10 cellular contexts compared by ENCODE assay signal in genomic region chr14:56482306-56482705, GRCh38.
DNase-seq lines count a peak whose midpoint lies in the region; ATAC-seq and TF ChIP-seq lines count a peak whose summit lies in the region.
"Had no signal": no experiment of that assay in that cellular context is flagged by ENCODE, and none has a peak within 500 bp of the region (broad histone marks: within the 10 kb centered on the region; RNA-seq: fewer than 3 reads in every experiment).

No MANE protein-coding gene starts in this region.

- H4K20me1 ChIP-seq in hepatocyte (ENCODE audit: insufficient read depth, poor library complexity, severe bottlenecking) = no peaks in the 10 kb centered on the region

- peak; percentile 46 for TF ChIP-seq CTCF in HFFc6 (IDR thresholded peaks at IDR 0.05)
- peak; percentile 19 for TF ChIP-seq CTCF in hepatocyte (IDR thresholded peaks at IDR 0.05; ENCODE audit: poor library complexity)
- no peak for TF ChIP-seq CTCF in omental fat pad (IDR thresholded peaks at IDR 0.05)

- no peaks in the 10 kb centered on the region for H3K9me2 ChIP-seq in hepatocyte (replicated peaks; ENCODE audit: insufficient read depth)

- H2AFZ ChIP-seq in hepatocyte = no peak overlapping the region

- H3K9me3 Mint-ChIP-seq in HFFc6 = no peaks in the 10 kb centered on the region
- H3K9me3 Mint-ChIP-seq: naive thymus-derived CD4-positive, alpha-beta T cell had no signal

- ATAC-seq in omental fat pad (ENCODE audit: low FRiP score) = no peak
- ATAC-seq: naive thymus-derived CD4-positive, alpha-beta T cell had no signal

- H3K4me3 Mint-ChIP-seq in HFFc6 = no peak overlapping the region
- H3K4me3 Mint-ChIP-seq: naive thymus-derived CD4-positive, alpha-beta T cell had no signal

- H3K4me3 ChIP-seq in hepatocyte = no peak overlapping the region
- H3K4me3 ChIP-seq: dorsolateral prefrontal cortex had no signal

- peaks cover 11% of the 10 kb centered on the region for H3K4me1 Mint-ChIP-seq in HFFc6 (ENCODE audit: low read depth)
- H3K4me1 Mint-ChIP-seq: naive thymus-derived CD4-positive, alpha-beta T cell had no signal

- H3K27me3 ChIP-seq in hepatocyte = no peaks in the 10 kb centered on the region
- H3K27me3 ChIP-seq: dorsolateral prefrontal cortex had no signal

- no peak overlapping the region for H3K27ac Mint-ChIP-seq in HFFc6
- H3K27ac Mint-ChIP-seq: naive thymus-derived CD4-positive, alpha-beta T cell had no signal

- H3K27ac ChIP-seq in hepatocyte = no peak overlapping the region
- H3K27ac ChIP-seq: dorsolateral prefrontal cortex had no signal

- H3K36me3 Mint-ChIP-seq in HFFc6 (ENCODE audit: low read depth) = no peaks in the 10 kb centered on the region
- H3K36me3 Mint-ChIP-seq: naive thymus-derived CD4-positive, alpha-beta T cell had no signal

- H3K79me2 ChIP-seq in hepatocyte = no peaks in the 10 kb centered on the region

- DNase-seq in DMS153 (lab: John Stamatoyannopoulos, UW) = peak; percentile 27
- no peak for DNase-seq in HFFc6
- DNase-seq in OCI-M1 (lab: John Stamatoyannopoulos, UW) = peak; percentile 22
- peak; percentile 22 for DNase-seq in hepatocyte (ENCODE audit: low spot score)
- DNase-seq in omental fat pad (ENCODE audit: low spot score) = no peak
- DNase-seq in RKO (ENCODE audit: low spot score) = no peak
- no peak for DNase-seq in activated gamma-delta T cell treated with Interleukin-2 at 50 U/mL for 16 hours
- DNase-seq in amygdala (lab: John Stamatoyannopoulos, UW) = no peak
- DNase-seq: dorsolateral prefrontal cortex; naive thymus-derived CD4-positive, alpha-beta T cell had no signal

- no peak overlapping the region for H3K4me2 ChIP-seq in hepatocyte

- WGBS in hepatocyte (ENCODE audit: low lambda C conversion rate, missing lambda C conversion rate) = 48% methylated on average over 5 of the region's 5 CpGs

- no peaks in the 10 kb centered on the region for H3K4me1 ChIP-seq in hepatocyte (ENCODE audit: insufficient read depth)

- no peaks in the 10 kb centered on the region for H3K36me3 ChIP-seq in hepatocyte (replicated peaks; ENCODE audit: insufficient read depth, low read depth)

- no peaks in the 10 kb centered on the region for H3K9me3 ChIP-seq in hepatocyte (ENCODE audit: low read depth)

- peaks cover 8% of the 10 kb centered on the region; the same call in 1 of the 2 replicates for H3K27me3 Mint-ChIP-seq in HFFc6 (ENCODE audit: insufficient read depth)

Comparison
In these comparisons a context has a peak if more than half of its experiments do, and no peak if none do; other contexts are left out.
1. DNase-seq: peak in DMS153 (single experiment), OCI-M1 (single experiment) and hepatocyte (single experiment); none in HFFc6 (single experiment), omental fat pad (single experiment), RKO (single experiment), activated gamma-delta T cell treated with Interleukin-2 at 50 U/mL for 16 hours (single experiment) and amygdala (0 of 56).
2. CTCF ChIP-seq: peak in HFFc6 (single experiment) and hepatocyte (single experiment); none in omental fat pad (0 of 3).